In the genomic region with DNA sequence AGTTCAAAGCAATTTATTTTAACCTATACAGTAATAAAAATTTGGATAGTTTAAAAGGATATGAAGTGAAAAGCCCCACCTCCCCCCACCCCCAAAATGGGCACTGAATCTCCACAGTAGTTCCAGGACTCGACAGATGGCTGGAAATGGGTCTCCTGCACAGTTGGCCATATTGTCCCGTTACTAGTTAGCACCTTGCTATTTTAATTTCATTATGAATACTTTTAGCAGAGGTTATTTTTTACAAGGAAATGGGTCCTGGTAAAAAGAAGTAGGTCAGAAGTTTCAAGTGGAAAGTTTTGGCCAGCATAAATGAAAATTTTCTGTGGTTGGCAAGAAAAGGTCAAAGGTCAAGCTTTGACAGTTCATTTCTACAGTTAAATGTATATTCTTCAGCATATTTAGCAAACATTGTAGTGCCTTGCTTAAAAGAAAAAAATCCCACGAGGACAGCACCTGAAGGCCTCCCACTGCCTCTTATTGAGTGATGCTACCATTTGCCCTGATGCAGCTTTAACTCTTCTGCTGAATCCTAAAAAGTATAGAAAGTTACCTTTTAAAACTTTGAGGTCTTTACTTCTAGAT, we compare ENCODE assay signal across 24 cellular contexts.
"Had no signal": no experiment of that assay in that cellular context is flagged by ENCODE, and none has a peak within 500 bp of the region (broad histone marks: within the 10 kb centered on the region; RNA-seq: fewer than 3 reads in every experiment).

No MANE protein-coding gene starts in this region.

- H3K27ac ChIP-seq: left ventricle myocardium inferior, spleen, stomach, suprapubic skin, tibial nerve, uterus, WERI-Rb-1 had no signal

- H3K4me3 Mint-ChIP-seq: activated CD4-positive, alpha-beta T cell treated with anti-CD3 and anti-CD28 coated beads, Interleukin-2, amount 10 ng/mL, durations not matched to agents 7 days and 5 days; brain; naive thymus-derived CD4-positive, alpha-beta T cell; T-helper 1 cell treated with Interleukin-12 subunit alpha and Interleukin-12 subunit beta and Interleukin-4 antibody, amounts not matched to agents 30 μg/mL and 1 μg/mL, for 36 hours had no signal

- H3K27me3 ChIP-seq: spleen, stomach, suprapubic skin, tibial nerve, uterus had no signal

- H3K9me3 Mint-ChIP-seq: activated CD4-positive, alpha-beta T cell treated with anti-CD3 and anti-CD28 coated beads, Interleukin-2, amount 10 ng/mL, durations not matched to agents 7 days and 5 days; brain; naive thymus-derived CD4-positive, alpha-beta T cell; T-helper 1 cell treated with Interleukin-12 subunit alpha and Interleukin-12 subunit beta and Interleukin-4 antibody, amounts not matched to agents 30 μg/mL and 1 μg/mL, for 36 hours had no signal

- H3K27me3 Mint-ChIP-seq: activated CD4-positive, alpha-beta T cell treated with anti-CD3 and anti-CD28 coated beads, Interleukin-2, amount 10 ng/mL, durations not matched to agents 7 days and 5 days; brain; naive thymus-derived CD4-positive, alpha-beta T cell; progenitor cell of endocrine pancreas had no signal

- H3K4me1 ChIP-seq: left ventricle myocardium inferior, spleen, stomach, suprapubic skin, tibial nerve, uterus had no signal

- H3K4me3 ChIP-seq: left ventricle myocardium inferior, spleen, stomach, suprapubic skin, tibial nerve, uterus had no signal

- ATAC-seq: naive thymus-derived CD4-positive, alpha-beta T cell had no signal

- H3K27ac Mint-ChIP-seq: activated CD4-positive, alpha-beta T cell treated with anti-CD3 and anti-CD28 coated beads, Interleukin-2, amount 10 ng/mL, durations not matched to agents 7 days and 5 days; brain; naive thymus-derived CD4-positive, alpha-beta T cell; progenitor cell of endocrine pancreas; T-helper 1 cell treated with Interleukin-12 subunit alpha and Interleukin-12 subunit beta and Interleukin-4 antibody, amounts not matched to agents 30 μg/mL and 1 μg/mL, for 36 hours had no signal

- H3K9me3 ChIP-seq: left ventricle myocardium inferior, spleen, stomach, suprapubic skin, tibial nerve, uterus had no signal

- DNase-seq: activated CD4-positive, alpha-beta T cell treated with anti-CD3 and anti-CD28 coated beads, Interleukin-2, amount 10 ng/mL, durations not matched to agents 7 days and 5 days; activated CD4-positive, CD25-positive, alpha-beta regulatory T cell treated with anti-CD3 and anti-CD28 coated beads, Interleukin-2, amount 50 U/mL, for 72 hours; activated CD8-positive, alpha-beta memory T cell treated with anti-CD3 and anti-CD28 coated beads for 24 hours; activated CD8-positive, alpha-beta memory T cell treated with anti-CD3 and anti-CD28 coated beads, Interleukin-2, amount 50 U/mL, for 4 hours; activated effector memory CD4-positive, alpha-beta T cell treated with anti-CD3 and anti-CD28 coated beads, Interleukin-2, amount 50 U/mL, for 16 hours; activated naive CD4-positive, alpha-beta T cell treated with anti-CD3 and anti-CD28 coated beads, Interleukin-2, amount 50 U/mL, for 16 hours; activated T-cell treated with anti-CD3 and anti-CD28 coated beads, Interleukin-2, amount 50 U/mL, for 48 hours; aorta; caudate nucleus; effector memory CD4-positive, alpha-beta T cell; glutamatergic neuron; hippocampal formation; left ventricle myocardium inferior; naive thymus-derived CD4-positive, alpha-beta T cell; spleen; stimulated activated CD4-positive, alpha-beta T cell treated with anti-CD3 and anti-CD28 coated beads, Interleukin-4, amount 100 ng/mL, for 1 hour; stomach; uterus; WERI-Rb-1 had no signal
